Comparison of ENCODE assay signal across 8 cellular contexts in genomic region chr6:1316482-1317220, GRCh38. TPM values are rescaled to one million over a fixed set of nuclear protein-coding genes. Genes with fewer than 3 reads are reported as not detected.
A peak's percentile ranks its signal among the peaks of the same experiment; 100 is the strongest.
DNase-seq lines count a peak whose midpoint lies in the region; ATAC-seq lines count a peak whose summit lies in the region.

No MANE protein-coding gene starts in this region.

- H3K79me1 ChIP-seq in neuronal stem cell (ENCODE audit: low read depth, low read length), result peaks cover 1% of the 10 kb centered on the region

- peaks cover 51% of the 10 kb centered on the region for H3K27me3 ChIP-seq in ectodermal cell (ENCODE audit: control insufficient read depth, insufficient read depth, low read length, poor library complexity, severe bottlenecking)
- peaks cover 27 to 50% (median 46%) of the 10 kb centered on the region in 3 experiments for H3K27me3 ChIP-seq in neuronal stem cell (ENCODE audit: control insufficient read depth in 3 of 3, insufficient read depth in 3 of 3, low read depth in 1 of 3, low read length in 3 of 3)

- peak overlapping the region; percentile 64 for H3K18ac ChIP-seq in neuronal stem cell (ENCODE audit: low read length)

- no peak overlapping the region for H3K14ac ChIP-seq in neuronal stem cell (ENCODE audit: low read length)

- H3K23ac ChIP-seq in neuronal stem cell (ENCODE audit: low read depth, low read length, poor library complexity), result no peak overlapping the region

- H3K36me3 ChIP-seq in ectodermal cell (ENCODE audit: control insufficient read depth, insufficient read depth, low read length) (no peaks in the 10 kb centered on the region), neuronal stem cell (replicated peaks in 1 of 2; ENCODE audit: control insufficient read depth in 2 of 2, insufficient read depth in 2 of 2, low read length in 2 of 2) (no peaks in the 10 kb centered on the region)

- H2BK15ac ChIP-seq in neuronal stem cell (ENCODE audit: low read length), result no peak overlapping the region

- H2AFZ ChIP-seq in neuronal stem cell (ENCODE audit: low read length), result peak overlapping the region; percentile 64

- H3K27ac ChIP-seq in ectodermal cell (ENCODE audit: insufficient read depth, low read depth, low read length, poor library complexity, severe bottlenecking) (no peak overlapping the region), neuronal stem cell (replicated peaks; ENCODE audit: low read length) (no peak overlapping the region)

- no peak for ATAC-seq in HG02642 (IDR thresholded peaks at IDR 0.05; ENCODE audit: poor library complexity, unreplicated experiment)

- H3K4me2 ChIP-seq in neuronal stem cell (ENCODE audit: insufficient read depth, low read length, poor library complexity, severe bottlenecking), result peak overlapping the region; percentile 69

- no peak overlapping the region for H4K8ac ChIP-seq in neuronal stem cell (ENCODE audit: low read depth, low read length)

- H3K4ac ChIP-seq in neuronal stem cell (ENCODE audit: low read length), result no peak overlapping the region

- no peak overlapping the region for H2BK12ac ChIP-seq in neuronal stem cell (ENCODE audit: low read length)

- H3K4me3 ChIP-seq in ectodermal cell (ENCODE audit: insufficient read depth, low read depth, low read length), result peak overlapping the region; percentile 3
- peak overlapping the region in 1 of 2 donors; percentile 4 for H3K4me3 ChIP-seq in neuronal stem cell (ENCODE audit: low read length in 2 of 2)

- H3K9ac ChIP-seq in neuronal stem cell (ENCODE audit: low read depth, low read length, poor library complexity), result peak overlapping the region; percentile 3

- H2AK5ac ChIP-seq in neuronal stem cell (ENCODE audit: low read depth, low read length), result no peak overlapping the region

- no peak overlapping the region for H4K91ac ChIP-seq in neuronal stem cell (ENCODE audit: low read depth, low read length, poor library complexity)

- WGBS in ectodermal cell, 2 experiments, result 4 to 5% methylated on average over 28 of the region's 46 CpGs
- no CpG with 5 or more reads among the region's 46 CpGs for WGBS in neuronal stem cell (ENCODE audit: extremely low coverage in 2 of 2, insufficient read length in 2 of 2, insufficient replicate concordance in 1 of 2), 2 donors

- no peak overlapping the region for H2BK120ac ChIP-seq in neuronal stem cell (ENCODE audit: low read depth, low read length)

- H3K4me1 ChIP-seq in ectodermal cell (ENCODE audit: control insufficient read depth, insufficient read depth, low read length) (no peaks in the 10 kb centered on the region), neuronal stem cell (ENCODE audit: control insufficient read depth in 2 of 2, insufficient read depth in 1 of 2, low read depth in 1 of 2, low read length in 2 of 2) (peaks cover 0 to 2% of the 10 kb centered on the region in 2 donors)

- no peaks in the 10 kb centered on the region for H3K9me3 ChIP-seq in ectodermal cell (ENCODE audit: control insufficient read depth, low read length)
- H3K9me3 ChIP-seq in neuronal stem cell (replicated peaks in 1 of 2; ENCODE audit: control insufficient read depth in 2 of 2, insufficient read depth in 1 of 2, low read depth in 1 of 2, low read length in 2 of 2), result no peaks in the 10 kb centered on the region

- H2BK5ac ChIP-seq in neuronal stem cell (ENCODE audit: low read length), result no peak overlapping the region

- DNase-seq in CD1c-positive myeloid dendritic cell (ENCODE audit: extremely low spot score), result peak; percentile 14
- peak; percentile 47 for DNase-seq in LoVo (ENCODE audit: low spot score)
- DNase-seq in neuronal stem cell (ENCODE audit: low spot score), result no peak
- DNase-seq in GM19238 (ENCODE audit: insufficient read length, low spot score), result no peak
- no peak for DNase-seq in COLO829 (ENCODE audit: low spot score)
- no peak for DNase-seq in dedifferentiated amniotic fluid mesenchymal stem cell (ENCODE audit: extremely low spot score)

RNA-seq across cellular contexts. Expression of gene FOXQ1, which starts 4.8 kb away (rescaled TPM):
- polyA plus RNA-seq in ectodermal cell (2013, experiment 1 of 4), result 0.33 TPM
- polyA plus RNA-seq in ectodermal cell (2013, experiment 2 of 4), result 0.18 TPM
- polyA plus RNA-seq in ectodermal cell (2013, experiment 3 of 4), result 0.32 TPM
- 0.20 TPM for polyA plus RNA-seq in ectodermal cell (2013, experiment 4 of 4)
- polyA plus RNA-seq in neuronal stem cell (2013, experiment 1 of 2), result not detected
- 0.01 TPM for polyA plus RNA-seq in neuronal stem cell (2013, experiment 2 of 2)

Comparison
In these comparisons a context has a peak if more than half of its experiments do, and no peak if none do; other contexts are left out.
1. DNase-seq: peak in CD1c-positive myeloid dendritic cell (single experiment) and LoVo (single experiment); none in neuronal stem cell (single experiment), GM19238 (single experiment), COLO829 (single experiment) and dedifferentiated amniotic fluid mesenchymal stem cell (single experiment).